13 cellular contexts compared by ENCODE assay signal in the genomic region with DNA sequence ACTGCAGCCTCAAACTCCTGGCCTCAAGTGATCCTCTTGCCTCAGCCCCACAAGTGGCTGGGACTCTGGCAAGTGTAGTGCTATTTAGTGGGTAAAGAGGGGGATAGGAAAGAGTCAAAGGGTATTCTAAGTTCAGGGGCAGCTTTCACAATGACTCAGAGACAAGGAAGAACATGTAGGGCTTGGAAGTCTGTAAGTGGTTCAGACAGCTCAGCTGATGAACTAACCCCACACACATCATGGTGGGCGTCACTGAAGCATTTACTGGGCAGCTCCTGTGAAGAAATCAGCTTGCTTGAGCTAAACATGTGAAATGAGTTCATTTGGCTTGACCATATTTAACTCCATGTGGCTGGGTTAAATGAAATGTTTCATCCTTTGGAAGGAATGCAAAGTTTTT. TPM values are rescaled to one million over a fixed set of nuclear protein-coding genes. Genes with fewer than 3 reads are reported as not detected.
A peak's percentile ranks its signal among the peaks of the same experiment; 100 is the strongest.
DNase-seq lines count a peak whose midpoint lies in the region; ATAC-seq and TF ChIP-seq lines count a peak whose summit lies in the region.
"Had no signal": no experiment of that assay in that cellular context is flagged by ENCODE, and none has a peak within 500 bp of the region (broad histone marks: within the 10 kb centered on the region; RNA-seq: fewer than 3 reads in every experiment).

No MANE protein-coding gene starts in this region.

- H3K27me3 ChIP-seq in mesenchymal stem cell (ENCODE audit: control insufficient read depth in 1 of 2, insufficient read depth in 1 of 2, low read length in 2 of 2), result no peaks in the 10 kb centered on the region
- peaks cover 0 to 4% (median 0%) of the 10 kb centered on the region in 3 donors for H3K27me3 ChIP-seq in psoas muscle (ENCODE audit: insufficient read depth in 3 of 3, low read length in 2 of 3)
- H3K27me3 ChIP-seq in Peyer's patch, result no peaks in the 10 kb centered on the region

- H3K36me3 ChIP-seq in mesenchymal stem cell (ENCODE audit: control insufficient read depth in 1 of 2, insufficient read depth in 2 of 2, low read depth in 1 of 2, low read length in 2 of 2) (no peaks in the 10 kb centered on the region), psoas muscle (ENCODE audit: insufficient read depth in 1 of 2, low read depth in 1 of 2) (no peaks in the 10 kb centered on the region), Peyer's patch (no peaks in the 10 kb centered on the region)

- no peak overlapping the region for H2BK5ac ChIP-seq in mesenchymal stem cell (ENCODE audit: low read depth, low read length, poor library complexity, severe bottlenecking)

- H2AFZ ChIP-seq in mesenchymal stem cell (ENCODE audit: low read depth, low read length), result no peak overlapping the region

- no peak overlapping the region for H2BK120ac ChIP-seq in mesenchymal stem cell (ENCODE audit: low read depth, low read length)

- no peak overlapping the region for H3K27ac ChIP-seq in mesenchymal stem cell (ENCODE audit: low read length, poor library complexity, severe bottlenecking)
- H3K27ac ChIP-seq in psoas muscle, result no peak overlapping the region
- H3K27ac ChIP-seq in Peyer's patch, result no peak overlapping the region

- no peaks in the 10 kb centered on the region for H3K79me1 ChIP-seq in mesenchymal stem cell (replicated peaks; ENCODE audit: low read length, poor library complexity, severe bottlenecking)

- no peak overlapping the region for H3K18ac ChIP-seq in mesenchymal stem cell (ENCODE audit: low read depth in 1 of 2, low read length in 2 of 2)

- no peak overlapping the region for H3K23ac ChIP-seq in mesenchymal stem cell (ENCODE audit: low read length in 2 of 2)

- H3K9me3 ChIP-seq in mesenchymal stem cell (ENCODE audit: control insufficient read depth, low read length) (peaks cover 4% of the 10 kb centered on the region), psoas muscle (no peaks in the 10 kb centered on the region), Peyer's patch (no peaks in the 10 kb centered on the region)
- H3K9me3 ChIP-seq: A549 had no signal

- no peak for ATAC-seq in psoas muscle
- ATAC-seq: natural killer cell had no signal

- no peak overlapping the region for H3K14ac ChIP-seq in mesenchymal stem cell (ENCODE audit: low read length in 2 of 2)

- H3K4me2 ChIP-seq in mesenchymal stem cell (ENCODE audit: low read length, poor library complexity, severe bottlenecking), result no peak overlapping the region
- H3K4me2 ChIP-seq: A549 had no signal

- WGBS in mesenchymal stem cell, result 60% methylated on average over 1 of the region's 1 CpG
- WGBS in psoas muscle, 3 donors, result 71 to 92% (median 87%) methylated on average over 1 of the region's 1 CpG

- no peak overlapping the region for H2AK5ac ChIP-seq in mesenchymal stem cell (ENCODE audit: low read length, severe bottlenecking)

- H3K4me1 ChIP-seq in mesenchymal stem cell (ENCODE audit: control insufficient read depth, insufficient read depth, low read depth, low read length) (no peaks in the 10 kb centered on the region), psoas muscle (no peaks in the 10 kb centered on the region), Peyer's patch (peaks cover 0 to 8% (median 0%) of the 10 kb centered on the region in 4 donors)

- peak overlapping the region; percentile 68 for H3K9ac ChIP-seq in mesenchymal stem cell (ENCODE audit: low read length)

- no peak overlapping the region for H3K4ac ChIP-seq in mesenchymal stem cell (ENCODE audit: low read depth in 1 of 2, low read length in 2 of 2)

- no peak overlapping the region for H2BK15ac ChIP-seq in mesenchymal stem cell (ENCODE audit: low read depth, poor library complexity, severe bottlenecking)

- intact Hi-C loops in psoas muscle (cut with DNase I), result no loop called here

- DNase-seq in AG08395 (ENCODE audit: low spot score) (peak; percentile 81), LoVo (ENCODE audit: low spot score) (peak; percentile 11), choroid plexus epithelial cell (ENCODE audit: low read depth) (peak; percentile 91), mesenchymal stem cell (peak; percentile 73), GF-D8 (lab: John Stamatoyannopoulos, UW) (no peak), cerebellar cortex (ENCODE audit: low spot score) (no peak), psoas muscle (no peak), Peyer's patch (no peak)
- DNase-seq: activated T-cell treated with anti-CD3 and anti-CD28 coated beads, Interleukin-2, amount 50 U/mL, for 48 hours; natural killer cell; NCI-H2029; small intestine had no signal

- no peak overlapping the region for H2BK12ac ChIP-seq in mesenchymal stem cell (ENCODE audit: low read length in 2 of 2)

- H4K91ac ChIP-seq in mesenchymal stem cell (ENCODE audit: low read length), result no peak overlapping the region

- TF ChIP-seq CTCF in choroid plexus epithelial cell (conservative IDR thresholded peaks at IDR 0.05; ENCODE audit: low read depth, low read length), result no peak
- TF ChIP-seq CTCF in psoas muscle (IDR thresholded peaks at IDR 0.05), result no peak
- no peak for TF ChIP-seq CTCF in Peyer's patch (IDR thresholded peaks at IDR 0.05)

- H3K4me3 ChIP-seq in choroid plexus epithelial cell (ENCODE audit: low read depth, low read length) (no peak overlapping the region), mesenchymal stem cell (ENCODE audit: insufficient read depth in 1 of 2, low read depth in 1 of 2, low read length in 2 of 2) (no peak overlapping the region), psoas muscle (no peak overlapping the region), Peyer's patch (no peak overlapping the region)
- H3K4me3 ChIP-seq: A549 had no signal

- TF ChIP-seq POLR2A in Peyer's patch (IDR thresholded peaks at IDR 0.05), result no peak

- no peak overlapping the region for H4K8ac ChIP-seq in mesenchymal stem cell (ENCODE audit: low read length)

RNA-seq across cellular contexts. Expression of gene THSD4, which starts 34.6 kb away (rescaled TPM):
- 5.7 TPM for polyA plus RNA-seq in mesenchymal stem cell (2013, experiment 1 of 2)
- polyA plus RNA-seq in mesenchymal stem cell (2013, experiment 2 of 2), result 5.6 TPM
- 1 to 10 TPM; 1.8 to 3.1 (median 2.5) TPM for total RNA-seq in psoas muscle
- 1 to 10 TPM in 1 of 3 donors, under 1 TPM in 2; 0.21 to 1.3 (median 0.39) TPM for polyA plus RNA-seq in psoas muscle
- 10 to 100 TPM; 10.7 to 59.5 (median 49.0) TPM for total RNA-seq in Peyer's patch
- total RNA-seq: natural killer cell had no signal

Comparison
In these comparisons a context has a peak if more than half of its experiments do, and no peak if none do; other contexts are left out.
1. DNase-seq: peak in AG08395 (single experiment), LoVo (single experiment), choroid plexus epithelial cell (single experiment) and mesenchymal stem cell (single experiment); none in GF-D8 (single experiment), cerebellar cortex (single experiment), psoas muscle (0 of 2) and Peyer's patch (0 of 3).